9 cellular contexts compared by ENCODE assay signal in the genomic region with DNA sequence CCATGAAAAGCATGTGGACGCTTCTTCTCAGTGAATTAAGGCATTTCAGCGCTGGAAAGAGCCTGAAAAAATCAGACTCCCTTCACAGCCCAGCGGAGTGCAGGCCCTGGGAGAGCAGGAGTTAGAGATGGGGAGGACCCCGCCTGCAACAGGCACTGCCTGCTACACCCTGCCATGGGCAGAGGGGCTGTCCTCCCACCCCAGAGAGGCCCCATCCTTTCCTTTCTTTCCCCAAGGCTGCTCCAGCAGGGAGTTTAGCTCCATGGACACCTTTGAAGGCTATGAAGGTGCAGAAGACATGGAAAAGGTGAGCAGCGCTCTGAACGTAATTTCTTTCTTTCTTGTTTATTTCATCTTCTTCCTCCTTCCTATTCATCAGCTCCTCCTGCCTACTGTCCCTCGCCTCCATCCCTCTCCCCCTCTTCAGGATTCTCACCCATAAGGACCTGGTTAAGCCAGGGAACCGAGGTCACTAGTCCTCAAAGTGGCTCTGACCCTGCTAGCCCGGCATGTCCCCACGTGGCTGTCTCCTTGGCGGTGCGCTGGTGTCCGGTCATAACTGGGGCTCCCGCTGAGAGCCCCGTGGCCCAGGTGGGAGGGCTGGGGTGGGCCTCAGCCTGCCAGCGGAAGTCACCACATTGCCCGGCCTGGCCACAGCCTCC. TPM values are rescaled to one million over a fixed set of nuclear protein-coding genes. Genes with fewer than 3 reads are reported as not detected.
DNase-seq lines count a peak whose midpoint lies in the region; TF ChIP-seq lines count a peak whose summit lies in the region.
"Had no signal": no experiment of that assay in that cellular context is flagged by ENCODE, and none has a peak within 500 bp of the region (broad histone marks: within the 10 kb centered on the region; RNA-seq: fewer than 3 reads in every experiment).

No MANE protein-coding gene starts in this region.

- peak overlapping the region; percentile 83 for H3K4me3 Mint-ChIP-seq in T-helper 2 cell treated with Interferon-gamma antibody and Interleukin-4, amounts not matched to agents 5 μg/mL and 100 μg/mL, for 36 hours

- H3K9me3 Mint-ChIP-seq in T-helper 2 cell treated with Interferon-gamma antibody and Interleukin-4, amounts not matched to agents 5 μg/mL and 100 μg/mL, for 36 hours, result no peaks in the 10 kb centered on the region

- no peak for TF ChIP-seq POLR2A in esophagus squamous epithelium (IDR thresholded peaks at IDR 0.05)
- TF ChIP-seq POLR2A in prostate gland (IDR thresholded peaks at IDR 0.05), result no peak

- TF ChIP-seq CTCF in esophagus squamous epithelium (IDR thresholded peaks at IDR 0.05) (no peak), prostate gland (IDR thresholded peaks at IDR 0.05) (no peak)

- H3K9me3 ChIP-seq in esophagus squamous epithelium (no peaks in the 10 kb centered on the region), prostate gland (no peaks in the 10 kb centered on the region)

- H3K27ac ChIP-seq in esophagus squamous epithelium (peak overlapping the region in 2 of 4 donors; percentile 55 to 71), prostate gland (no peak overlapping the region)

- peaks cover 7 to 36% (median 17%) of the 10 kb centered on the region in 3 donors for H3K4me1 ChIP-seq in esophagus squamous epithelium
- H3K4me1 ChIP-seq in prostate gland (replicated peaks), result no peaks in the 10 kb centered on the region

- DNase-seq in H7 (peak; percentile 70), esophagus squamous epithelium (lab: John Stamatoyannopoulos, UW) (no peak), prostate gland (ENCODE audit: low spot score) (no peak), ecto neural progenitor cell (ENCODE audit: low spot score) (no peak), NCI-H2171 (lab: John Stamatoyannopoulos, UW) (no peak), AG20443 (ENCODE audit: low spot score) (no peak), NCI-H748 (lab: John Stamatoyannopoulos, UW; ENCODE audit: unreplicated experiment) (no peak)
- no peak for DNase-seq in T-helper 2 cell treated with Interferon-gamma antibody and Interleukin-4, amounts not matched to agents 5 μg/mL and 100 μg/mL, for 36 hours (ENCODE audit: low spot score)

- H3K27me3 Mint-ChIP-seq in T-helper 2 cell treated with Interferon-gamma antibody and Interleukin-4, amounts not matched to agents 5 μg/mL and 100 μg/mL, for 36 hours (ENCODE audit: low read depth), result peaks cover 35% of the 10 kb centered on the region

- intact Hi-C loops in esophagus squamous epithelium (cut with DNase I), result no loop called here
- intact Hi-C loops in prostate gland (cut with DNase I), result no loop called here

- H3K4me1 Mint-ChIP-seq in T-helper 2 cell treated with Interferon-gamma antibody and Interleukin-4, amounts not matched to agents 5 μg/mL and 100 μg/mL, for 36 hours (ENCODE audit: low read depth), result peaks cover 22% of the 10 kb centered on the region

- H3K27me3 ChIP-seq in H7 (ENCODE audit: control insufficient read depth, insufficient read depth, low read length) (peaks cover 40% of the 10 kb centered on the region), esophagus squamous epithelium (peaks cover 4 to 84% (median 30%) of the 10 kb centered on the region in 4 donors), prostate gland (replicated peaks; ENCODE audit: insufficient read depth) (no peaks in the 10 kb centered on the region)

- H3K4me3 ChIP-seq in H7 (ENCODE audit: insufficient read depth, low read depth, low read length), result peak overlapping the region; percentile 80
- peak overlapping the region; percentile 54 to 81 (median 67) for H3K4me3 ChIP-seq in esophagus squamous epithelium
- peak overlapping the region; percentile 56 to 63 for H3K4me3 ChIP-seq in prostate gland

- WGBS in esophagus squamous epithelium, 2 donors, result 18 to 35% methylated on average over 9 to 11 of the region's 17 CpGs
- WGBS in prostate gland, result 29% methylated on average over 17 of the region's 17 CpGs

- H3K36me3 Mint-ChIP-seq in T-helper 2 cell treated with Interferon-gamma antibody and Interleukin-4, amounts not matched to agents 5 μg/mL and 100 μg/mL, for 36 hours (ENCODE audit: low read depth), result no peaks in the 10 kb centered on the region

- H3K36me3 ChIP-seq in H7 (replicated peaks; ENCODE audit: control insufficient read depth, insufficient read depth, low read length) (no peaks in the 10 kb centered on the region), esophagus squamous epithelium (no peaks in the 10 kb centered on the region), prostate gland (no peaks in the 10 kb centered on the region)

- H3K27ac Mint-ChIP-seq in T-helper 2 cell treated with Interferon-gamma antibody and Interleukin-4, amounts not matched to agents 5 μg/mL and 100 μg/mL, for 36 hours, result peak overlapping the region; percentile 39

RNA-seq across cellular contexts. Expression of gene ADIPOQ, which starts 16.1 kb away (rescaled TPM):
- not detected in 2 replicates for total RNA-seq in H7 (2014; rRNA removed; shearing (Covaris generic))
- not detected for total RNA-seq in esophagus squamous epithelium
- total RNA-seq in prostate gland, result not detected
- total RNA-seq: RPMI7951 had no signal

RNA-seq across cellular contexts. Expression of gene RFC4, which starts 20.2 kb away (rescaled TPM):
- total RNA-seq in H7 (2014; rRNA removed; shearing (Covaris generic)), result 105 and 131 TPM in 2 replicates
- total RNA-seq in esophagus squamous epithelium, result 10 to 100 TPM in 3 of 4 donors, 1 to 10 TPM in 1; 6.6 to 23.5 (median 15.9) TPM
- 10 to 100 TPM; 13.6 to 17.3 TPM for total RNA-seq in prostate gland

RNA-seq across cellular contexts. Expression of gene EIF4A2, which starts 43.1 kb away (rescaled TPM):
- total RNA-seq in H7 (2014; rRNA removed; shearing (Covaris generic)), result 523 and 819 TPM in 2 replicates
- total RNA-seq in esophagus squamous epithelium (100 to 1,000 TPM; 172 to 363 (median 205) TPM), prostate gland (100 to 1,000 TPM; 291 to 402 TPM)
